ENCODE assay signal across 1 cellular context in the genomic region with DNA sequence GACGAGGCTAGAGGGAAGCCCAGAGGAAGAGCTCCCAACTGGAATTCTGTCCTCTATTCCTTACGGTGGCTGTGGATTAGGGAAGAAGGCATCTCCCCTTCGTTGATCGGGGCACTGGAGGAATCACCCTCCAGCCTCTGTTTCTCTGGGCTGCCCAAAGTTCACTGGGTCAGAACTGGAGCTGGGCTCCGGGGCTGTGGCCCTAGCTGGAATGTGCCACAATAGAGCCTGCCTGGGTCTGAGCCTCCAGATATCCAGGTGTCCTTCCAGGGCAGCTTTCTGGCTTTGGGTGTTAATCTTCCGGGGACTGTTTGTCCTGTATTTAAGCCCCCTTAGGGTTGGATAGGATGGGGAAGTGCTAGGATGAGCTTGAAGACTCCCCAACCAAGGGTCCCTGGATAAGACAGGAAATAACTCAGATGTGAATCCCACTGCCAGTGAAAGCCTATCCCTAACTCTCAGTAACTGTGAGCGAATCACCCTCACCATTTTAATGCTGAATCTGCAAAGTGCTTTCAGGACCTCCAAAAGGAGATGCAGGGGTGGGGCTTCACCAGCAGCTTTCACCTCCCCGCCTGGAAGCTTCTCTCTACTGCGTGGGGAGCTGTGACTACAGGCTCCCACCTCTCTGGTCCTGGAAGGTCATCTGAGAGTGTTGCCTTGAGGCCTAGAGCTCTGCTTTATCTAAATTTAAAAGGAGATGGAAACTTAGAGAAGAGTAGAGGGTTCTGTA.
TF ChIP-seq lines count a peak whose summit lies in the region.

No MANE protein-coding gene starts in this region.

TF ChIP-seq in K562, 482 proteins besides CTCF, POLR2A, EP300 and RAD21:
- TF ChIP-seq, protein P1, sequence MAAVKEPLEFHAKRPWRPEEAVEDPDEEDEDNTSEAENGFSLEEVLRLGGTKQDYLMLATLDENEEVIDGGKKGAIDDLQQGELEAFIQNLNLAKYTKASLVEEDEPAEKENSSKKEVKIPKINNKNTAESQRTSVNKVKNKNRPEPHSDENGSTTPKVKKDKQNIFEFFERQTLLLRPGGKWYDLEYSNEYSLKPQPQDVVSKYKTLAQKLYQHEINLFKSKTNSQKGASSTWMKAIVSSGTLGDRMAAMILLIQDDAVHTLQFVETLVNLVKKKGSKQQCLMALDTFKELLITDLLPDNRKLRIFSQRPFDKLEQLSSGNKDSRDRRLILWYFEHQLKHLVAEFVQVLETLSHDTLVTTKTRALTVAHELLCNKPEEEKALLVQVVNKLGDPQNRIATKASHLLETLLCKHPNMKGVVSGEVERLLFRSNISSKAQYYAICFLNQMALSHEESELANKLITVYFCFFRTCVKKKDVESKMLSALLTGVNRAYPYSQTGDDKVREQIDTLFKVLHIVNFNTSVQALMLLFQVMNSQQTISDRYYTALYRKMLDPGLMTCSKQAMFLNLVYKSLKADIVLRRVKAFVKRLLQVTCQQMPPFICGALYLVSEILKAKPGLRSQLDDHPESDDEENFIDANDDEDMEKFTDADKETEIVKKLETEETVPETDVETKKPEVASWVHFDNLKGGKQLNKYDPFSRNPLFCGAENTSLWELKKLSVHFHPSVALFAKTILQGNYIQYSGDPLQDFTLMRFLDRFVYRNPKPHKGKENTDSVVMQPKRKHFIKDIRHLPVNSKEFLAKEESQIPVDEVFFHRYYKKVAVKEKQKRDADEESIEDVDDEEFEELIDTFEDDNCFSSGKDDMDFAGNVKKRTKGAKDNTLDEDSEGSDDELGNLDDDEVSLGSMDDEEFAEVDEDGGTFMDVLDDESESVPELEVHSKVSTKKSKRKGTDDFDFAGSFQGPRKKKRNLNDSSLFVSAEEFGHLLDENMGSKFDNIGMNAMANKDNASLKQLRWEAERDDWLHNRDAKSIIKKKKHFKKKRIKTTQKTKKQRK (IDR thresholded peaks at IDR 0.05; ENCODE audit: borderline replicate concordance, low read depth, low read length): no peak
- TF ChIP-seq ZNF316 (IDR thresholded peaks at IDR 0.05): peak; percentile 37; the same call in 1 of the 2 replicates
TF ChIP-seq in K562: peak in this region for 1.
